1 cellular context compared by ENCODE assay signal in genomic region chr3:156483002-156483401, GRCh38.
TF ChIP-seq lines count a peak whose summit lies in the region.

No MANE protein-coding gene starts in this region.

TF ChIP-seq in HCT116, 20 proteins besides CTCF, POLR2A, EP300 and RAD21 (continued from another document):
- no peak for TF ChIP-seq MAX (IDR thresholded peaks at IDR 0.05)
- no peak for TF ChIP-seq EGR1 (IDR thresholded peaks at IDR 0.05; ENCODE audit: low read depth)
- no peak for TF ChIP-seq ELF1 (IDR thresholded peaks at IDR 0.05; ENCODE audit: borderline replicate concordance, low read depth)
- TF ChIP-seq YY1 (IDR thresholded peaks at IDR 0.05; ENCODE audit: extremely low read depth, insufficient replicate concordance, low read depth, low read length): no peak
- TF ChIP-seq CEBPB (IDR thresholded peaks at IDR 0.05; ENCODE audit: low read depth): no peak
- TF ChIP-seq ZNF274 (IDR thresholded peaks at IDR 0.05; ENCODE audit: low read depth, low read length): no peak
- no peak for TF ChIP-seq EZH2phosphoT487 (IDR thresholded peaks at IDR 0.05; ENCODE audit: borderline replicate concordance)
- TF ChIP-seq SRF (IDR thresholded peaks at IDR 0.05; ENCODE audit: low read depth): no peak
- TF ChIP-seq FOSL1 (IDR thresholded peaks at IDR 0.05; ENCODE audit: low read depth): no peak
- TF ChIP-seq, protein P1, sequence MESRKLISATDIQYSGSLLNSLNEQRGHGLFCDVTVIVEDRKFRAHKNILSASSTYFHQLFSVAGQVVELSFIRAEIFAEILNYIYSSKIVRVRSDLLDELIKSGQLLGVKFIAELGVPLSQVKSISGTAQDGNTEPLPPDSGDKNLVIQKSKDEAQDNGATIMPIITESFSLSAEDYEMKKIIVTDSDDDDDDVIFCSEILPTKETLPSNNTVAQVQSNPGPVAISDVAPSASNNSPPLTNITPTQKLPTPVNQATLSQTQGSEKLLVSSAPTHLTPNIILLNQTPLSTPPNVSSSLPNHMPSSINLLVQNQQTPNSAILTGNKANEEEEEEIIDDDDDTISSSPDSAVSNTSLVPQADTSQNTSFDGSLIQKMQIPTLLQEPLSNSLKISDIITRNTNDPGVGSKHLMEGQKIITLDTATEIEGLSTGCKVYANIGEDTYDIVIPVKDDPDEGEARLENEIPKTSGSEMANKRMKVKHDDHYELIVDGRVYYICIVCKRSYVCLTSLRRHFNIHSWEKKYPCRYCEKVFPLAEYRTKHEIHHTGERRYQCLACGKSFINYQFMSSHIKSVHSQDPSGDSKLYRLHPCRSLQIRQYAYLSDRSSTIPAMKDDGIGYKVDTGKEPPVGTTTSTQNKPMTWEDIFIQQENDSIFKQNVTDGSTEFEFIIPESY (IDR thresholded peaks at IDR 0.05; ENCODE audit: extremely low read depth, insufficient replicate concordance, low read length): no peak
- no peak for TF ChIP-seq POLR2AphosphoS5 (IDR thresholded peaks at IDR 0.05; ENCODE audit: low read depth, low read length)
- TF ChIP-seq SP1 (IDR thresholded peaks at IDR 0.05; ENCODE audit: low read depth): no peak
- TF ChIP-seq CBX3 (IDR thresholded peaks at IDR 0.05; ENCODE audit: low read depth): no peak
